11 cellular contexts compared by ENCODE assay signal in the genomic region with DNA sequence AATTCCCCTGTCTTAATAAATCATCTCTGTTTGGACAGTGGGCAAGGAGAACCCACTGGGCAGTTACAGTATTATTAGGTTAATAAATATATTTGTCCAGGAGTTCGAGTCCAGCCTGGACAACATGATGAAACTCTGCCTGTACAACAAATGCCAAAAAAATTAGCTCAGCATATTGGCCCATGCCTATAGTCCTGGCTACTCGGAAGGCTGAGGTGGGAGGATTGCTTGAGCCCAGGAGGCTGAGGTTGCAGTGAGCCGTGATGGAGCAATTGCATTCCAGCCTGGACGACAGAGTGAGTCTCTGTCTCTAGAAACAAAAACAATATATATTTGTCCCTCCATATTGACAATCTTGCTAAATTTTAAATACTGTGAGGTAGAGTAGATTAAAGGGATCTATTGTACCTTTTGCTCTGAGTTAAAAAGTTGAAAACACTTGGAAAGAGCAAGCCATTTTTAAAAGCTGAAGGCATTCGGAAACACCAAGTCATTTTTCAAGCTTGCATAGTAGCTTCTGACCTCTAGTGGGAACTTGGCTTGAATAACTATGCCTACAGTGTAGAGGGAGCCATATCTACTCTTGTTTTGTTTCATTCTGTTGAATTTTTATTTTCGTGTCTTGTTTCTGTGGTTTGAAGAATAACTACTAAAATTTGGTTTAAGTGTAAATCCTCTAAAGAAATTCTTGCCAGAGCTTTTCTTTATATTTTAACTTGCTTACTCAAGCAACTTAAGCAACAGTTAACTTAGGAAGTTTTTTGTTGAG. TPM values are rescaled to one million over a fixed set of nuclear protein-coding genes. Genes with fewer than 3 reads are reported as not detected.
DNase-seq lines count a peak whose midpoint lies in the region; ATAC-seq and TF ChIP-seq lines count a peak whose summit lies in the region.
"Had no signal": no experiment of that assay in that cellular context is flagged by ENCODE, and none has a peak within 500 bp of the region (broad histone marks: within the 10 kb centered on the region; RNA-seq: fewer than 3 reads in every experiment).

No MANE protein-coding gene starts in this region.

- H3K36me3 ChIP-seq in CD8-positive, alpha-beta T cell (ENCODE audit: insufficient read depth, low read length) = no peaks in the 10 kb centered on the region
- no peaks in the 10 kb centered on the region for H3K36me3 ChIP-seq in CD8-positive, alpha-beta memory T cell (ENCODE audit: insufficient read depth, low read length)

- no peaks in the 10 kb centered on the region for H3K79me2 ChIP-seq in H9 (ENCODE audit: insufficient read depth, low read length)

- H3K18ac ChIP-seq in H9 (ENCODE audit: insufficient read length, low read depth, low read length) = no peak overlapping the region

- H4K5ac ChIP-seq in H9 (ENCODE audit: insufficient read length, low read depth, low read length) = no peak overlapping the region

- DNase-seq in AG10803 (ENCODE audit: low read depth) = peak; percentile 34
- DNase-seq in H9 = no peak
- DNase-seq in OCI-M1 (lab: John Stamatoyannopoulos, UW) = peak; percentile 28
- peak; percentile 79 for DNase-seq in fibroblast of pulmonary artery (ENCODE audit: low read depth)
- no peak for DNase-seq in lower leg skin (ENCODE audit: low spot score in 2 of 2)
- no peak for DNase-seq in CD8-positive, alpha-beta T cell
- no peak for DNase-seq in CD8-positive, alpha-beta memory T cell
- DNase-seq: activated T-cell treated with anti-CD3 and anti-CD28 coated beads for 4 hours, left cardiac atrium, NCI-H1105 had no signal

- TF ChIP-seq POLR2A in lower leg skin (IDR thresholded peaks at IDR 0.05) = no peak
- no peak for TF ChIP-seq POLR2A in GM18505 (IDR thresholded peaks at IDR 0.05; ENCODE audit: borderline replicate concordance, extremely low read depth, insufficient read depth, insufficient read length)

- no peak overlapping the region for H2BK5ac ChIP-seq in H9 (ENCODE audit: insufficient read length, low read length)

- H3K79me1 ChIP-seq in H9 (ENCODE audit: insufficient read depth, low read depth, low read length, poor library complexity, severe bottlenecking) = no peaks in the 10 kb centered on the region

- WGBS in H9 (ENCODE audit: extremely low coverage, insufficient read length, low lambda C conversion rate) = no CpG with 5 or more reads among the region's 6 CpGs
- WGBS in lower leg skin, 2 donors = 73 to 81% methylated on average over 6 of the region's 6 CpGs

- H3K4me2 ChIP-seq in H9 (ENCODE audit: insufficient read depth, insufficient read length, low read length) = no peak overlapping the region

- no peaks in the 10 kb centered on the region for H3K27me3 ChIP-seq in H9 (ENCODE audit: insufficient read depth, low read length)
- H3K27me3 ChIP-seq in CD8-positive, alpha-beta T cell (ENCODE audit: insufficient read depth, low read length) = no peaks in the 10 kb centered on the region
- H3K27me3 ChIP-seq in CD8-positive, alpha-beta memory T cell (ENCODE audit: insufficient read depth, low read length, poor library complexity, severe bottlenecking) = no peaks in the 10 kb centered on the region

- no peak overlapping the region for H3K4me3 ChIP-seq in AG10803 (ENCODE audit: low read length)
- H3K4me3 ChIP-seq in fibroblast of pulmonary artery (replicated peaks; ENCODE audit: low read depth, low read length) = no peak overlapping the region
- no peak overlapping the region for H3K4me3 ChIP-seq in lower leg skin (ENCODE audit: low read depth, poor library complexity, severe bottlenecking)
- no peak overlapping the region for H3K4me3 ChIP-seq in CD8-positive, alpha-beta T cell (ENCODE audit: low read depth, low read length)
- H3K4me3 ChIP-seq in CD8-positive, alpha-beta memory T cell (ENCODE audit: low read length) = no peak overlapping the region

- H3K23me2 ChIP-seq in H9 (ENCODE audit: insufficient read length, low read depth, low read length, poor library complexity, severe bottlenecking) = no peaks in the 10 kb centered on the region

- ATAC-seq in GM18505 (IDR thresholded peaks at IDR 0.05; ENCODE audit: unreplicated experiment) = no peak
- no peak for ATAC-seq in CD8-positive, alpha-beta T cell

- H2AFZ ChIP-seq in H9 (ENCODE audit: low read length) = no peak overlapping the region

- intact Hi-C loops in lower leg skin (cut with DNase I; ENCODE audit: low total_unique reads) = no loop called here
- intact Hi-C loops in CD8-positive, alpha-beta T cell (cut with DNase I, micrococcal nuclease) = no loop called here

- no peak overlapping the region for H3K23ac ChIP-seq in H9 (ENCODE audit: insufficient read length, low read depth, low read length)

- H3K4me1 Mint-ChIP-seq in H9 = peaks cover 8 to 10% of the 10 kb centered on the region in 2 experiments
- H3K4me1 Mint-ChIP-seq in CD8-positive, alpha-beta T cell (ENCODE audit: low read depth) = no peaks in the 10 kb centered on the region
- H3K4me1 Mint-ChIP-seq in CD8-positive, alpha-beta memory T cell = no peaks in the 10 kb centered on the region

- no peak overlapping the region for H4K8ac ChIP-seq in H9 (replicated peaks; ENCODE audit: insufficient read length, low read depth, low read length)

- H3K14ac ChIP-seq in H9 (ENCODE audit: insufficient read depth, low read length) = no peak overlapping the region

- no peaks in the 10 kb centered on the region for H3K4me1 ChIP-seq in H9 (ENCODE audit: insufficient read depth, low read length)
- no peaks in the 10 kb centered on the region for H3K4me1 ChIP-seq in CD8-positive, alpha-beta T cell (ENCODE audit: insufficient read depth, low read length)
- H3K4me1 ChIP-seq in CD8-positive, alpha-beta memory T cell (ENCODE audit: insufficient read depth, low read length) = no peaks in the 10 kb centered on the region

- H3K4ac ChIP-seq in H9 (ENCODE audit: low read depth, low read length) = no peak overlapping the region

- CTCF ChIA-PET in CD8-positive, alpha-beta T cell (lab: Charles Lee) = interaction anchor here (1.0 to 1.6 kb wide), 2 partner anchors 10 to 17 kb away, joined by 3 to 5 read pairs; no protein-coding TSS in a partner anchor
- CTCF ChIA-PET in CD8-positive, alpha-beta memory T cell (lab: Charles Lee) = interaction anchor here (1.1 kb wide), 1 partner anchor 14 kb away, joined by 3 read pairs; a partner anchor contains a TSS

- H3K9me3 Mint-ChIP-seq in H9 = peaks cover 0 to 9% of the 10 kb centered on the region in 2 experiments; a peak in 2 of 5 replicates
- no peaks in the 10 kb centered on the region for H3K9me3 Mint-ChIP-seq in CD8-positive, alpha-beta T cell
- no peaks in the 10 kb centered on the region for H3K9me3 Mint-ChIP-seq in CD8-positive, alpha-beta memory T cell

- H3K27ac Mint-ChIP-seq in H9 = no peak overlapping the region; a peak in 1 of 7 replicates
- no peak overlapping the region for H3K27ac Mint-ChIP-seq in CD8-positive, alpha-beta T cell
- no peak overlapping the region for H3K27ac Mint-ChIP-seq in CD8-positive, alpha-beta memory T cell

- peaks cover 0 to 10% (median 5%) of the 10 kb centered on the region in 3 experiments; a peak in 5 of 7 replicates for H3K36me3 Mint-ChIP-seq in H9 (ENCODE audit: insufficient read depth in 1 of 3, low read depth in 3 of 3)
- no peaks in the 10 kb centered on the region for H3K36me3 Mint-ChIP-seq in CD8-positive, alpha-beta T cell
- peaks cover 0 to 5% (median 0%) of the 10 kb centered on the region in 3 donors for H3K36me3 Mint-ChIP-seq in CD8-positive, alpha-beta memory T cell

- H2BK12ac ChIP-seq in H9 (ENCODE audit: insufficient read length, low read depth, low read length) = no peak overlapping the region

- H3K27me3 Mint-ChIP-seq in H9 (ENCODE audit: low read depth) = no peaks in the 10 kb centered on the region
- H3K27me3 Mint-ChIP-seq in CD8-positive, alpha-beta T cell (ENCODE audit: low read depth) = peaks cover 5% of the 10 kb centered on the region
- H3K27me3 Mint-ChIP-seq in CD8-positive, alpha-beta memory T cell = peaks cover 7 to 14% of the 10 kb centered on the region in 2 donors

- H3K9ac ChIP-seq in H9 (ENCODE audit: extremely low read depth, insufficient read length, low read length) = no peak overlapping the region

- peak; percentile 34 for TF ChIP-seq CTCF in AG10803 (conservative IDR thresholded peaks at IDR 0.05; ENCODE audit: low read length)
- TF ChIP-seq CTCF in H9 (conservative IDR thresholded peaks at IDR 0.05) = 0 out of 3 replicates have a peak, but pooled peaks have one; percentile 24
- peak; percentile 33 for TF ChIP-seq CTCF in fibroblast of pulmonary artery (IDR thresholded peaks at IDR 0.05; ENCODE audit: low read length, missing control alignments)
- TF ChIP-seq CTCF in lower leg skin (IDR thresholded peaks at IDR 0.05) = no peak
- TF ChIP-seq CTCF in CD8-positive, alpha-beta T cell (IDR thresholded peaks at IDR 0.05) = no peak

- no peak overlapping the region for H2BK120ac ChIP-seq in H9 (ENCODE audit: low read depth, low read length, poor library complexity, severe bottlenecking)

- H3K56ac ChIP-seq in H9 (ENCODE audit: insufficient read length, low read depth, low read length) = no peak overlapping the region

- H4K91ac ChIP-seq in H9 (ENCODE audit: insufficient read length, low read depth, low read length) = no peak overlapping the region

- no peak overlapping the region for H2AK5ac ChIP-seq in H9 (ENCODE audit: insufficient read length, low read length)

- POLR2A ChIA-PET in CD8-positive, alpha-beta T cell (lab: Charles Lee) = no interaction called here
- POLR2A ChIA-PET in CD8-positive, alpha-beta memory T cell (lab: Charles Lee) = interaction anchor here (0.6 to 1.3 kb wide), 2 partner anchors 15 to 17 kb away, joined by 4 to 14 read pairs; a partner anchor contains a TSS

- H3T11ph ChIP-seq in H9 (ENCODE audit: low read length) = no peak overlapping the region

- no peak overlapping the region for H2BK15ac ChIP-seq in H9 (ENCODE audit: low read depth, low read length)

- no peaks in the 10 kb centered on the region for H3K9me3 ChIP-seq in H9 (ENCODE audit: control insufficient read depth, low read depth, low read length)
- no peaks in the 10 kb centered on the region for H3K9me3 ChIP-seq in CD8-positive, alpha-beta T cell (ENCODE audit: low read length)
- no peaks in the 10 kb centered on the region for H3K9me3 ChIP-seq in CD8-positive, alpha-beta memory T cell (ENCODE audit: low read length)

- H4K20me1 ChIP-seq in H9 (ENCODE audit: control insufficient read depth, insufficient read depth, insufficient read length) = no peaks in the 10 kb centered on the region

- no peak overlapping the region for H3K27ac ChIP-seq in H9 (ENCODE audit: insufficient read length, low read depth, low read length)
- no peak overlapping the region for H3K27ac ChIP-seq in CD8-positive, alpha-beta T cell (ENCODE audit: low read depth, low read length)
- H3K27ac ChIP-seq in CD8-positive, alpha-beta memory T cell (ENCODE audit: low read depth, low read length) = no peak overlapping the region

- no peak overlapping the region for H2BK20ac ChIP-seq in H9 (ENCODE audit: low read depth, low read length, poor library complexity, severe bottlenecking)

- no peak overlapping the region for H3K4me3 Mint-ChIP-seq in H9
- H3K4me3 Mint-ChIP-seq in CD8-positive, alpha-beta T cell = no peak overlapping the region
- H3K4me3 Mint-ChIP-seq in CD8-positive, alpha-beta memory T cell = no peak overlapping the region

RNA-seq across cellular contexts. Expression of a gene that starts 14.6 kb away (rescaled TPM):
- 11.2 and 14.9 TPM in 2 replicates for total RNA-seq in H9 (2021)
- total RNA-seq in lower leg skin = 10 to 100 TPM; 24.7 to 45.0 (median 32.1) TPM
- 1 to 10 TPM; 4.3 to 6.9 TPM for total RNA-seq in CD8-positive, alpha-beta T cell
- 10 to 100 TPM; 21.5 to 23.6 TPM for total RNA-seq in CD8-positive, alpha-beta memory T cell
- 9.3 TPM for polyA plus RNA-seq in CD8-positive, alpha-beta memory T cell

Comparison
In these comparisons a context has a peak if more than half of its experiments do, and no peak if none do; other contexts are left out.
1. DNase-seq: peak in AG10803 (single experiment), OCI-M1 (single experiment) and fibroblast of pulmonary artery (single experiment); none in H9 (single experiment), lower leg skin (0 of 2), CD8-positive, alpha-beta T cell (0 of 7) and CD8-positive, alpha-beta memory T cell (0 of 5).
2. CTCF ChIP-seq: peak in AG10803 (single experiment), H9 (single experiment) and fibroblast of pulmonary artery (single experiment); none in lower leg skin (0 of 3) and CD8-positive, alpha-beta T cell (single experiment).